Comparison of ENCODE assay signal across 8 cellular contexts in the genomic region with DNA sequence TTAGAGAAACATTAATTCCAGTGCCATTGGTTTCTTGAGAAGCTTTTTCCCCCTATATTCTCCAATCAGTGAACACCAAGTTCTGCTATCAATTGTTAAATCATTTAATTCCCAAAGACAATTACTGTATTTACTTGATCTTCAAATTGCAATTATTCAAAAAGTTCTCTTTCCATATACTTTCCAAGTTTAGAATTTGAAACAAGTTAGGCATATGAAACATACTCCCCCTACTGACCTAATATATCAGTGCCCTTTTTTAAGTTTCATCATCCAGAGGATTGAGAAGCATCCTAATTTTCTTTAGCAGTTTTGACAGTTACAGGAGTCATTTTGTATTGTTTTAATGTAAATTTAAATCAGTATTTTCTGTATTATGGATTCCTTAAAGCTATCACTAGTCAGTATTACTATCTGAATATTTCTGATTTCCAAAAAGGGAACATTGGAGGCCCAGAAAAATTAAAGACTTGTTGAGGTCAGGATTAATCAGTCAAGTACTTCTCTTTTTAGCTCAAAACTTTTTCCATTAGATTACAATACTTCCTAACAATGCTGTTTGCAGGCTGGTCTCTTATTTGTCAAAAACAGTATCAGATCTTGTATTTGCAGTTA. TPM values are rescaled to one million over a fixed set of nuclear protein-coding genes. Genes with fewer than 3 reads are reported as not detected.
DNase-seq lines count a peak whose midpoint lies in the region; ATAC-seq and TF ChIP-seq lines count a peak whose summit lies in the region.
"Had no signal": no experiment of that assay in that cellular context is flagged by ENCODE, and none has a peak within 500 bp of the region (broad histone marks: within the 10 kb centered on the region; RNA-seq: fewer than 3 reads in every experiment).

No MANE protein-coding gene starts in this region.

- no peak overlapping the region for H3K4me3 ChIP-seq in GM12864 (ENCODE audit: low read depth, low read length)
- no peak overlapping the region for H3K4me3 ChIP-seq in mammary epithelial cell (replicated peaks in 1 of 3; ENCODE audit: insufficient read depth in 1 of 3, low read depth in 2 of 3, low read length in 3 of 3)
- H3K4me3 ChIP-seq in osteoblast (ENCODE audit: insufficient read depth, low read length) = no peak overlapping the region

- H3K4me1 ChIP-seq in mammary epithelial cell (ENCODE audit: insufficient read depth, low read length) = no peaks in the 10 kb centered on the region
- H3K4me1 ChIP-seq in osteoblast (ENCODE audit: insufficient read depth, low read length) = peaks cover 5% of the 10 kb centered on the region

- dilution Hi-C loops in mammary epithelial cell (cut with HindIII; ENCODE audit: low sequenced_read_pairs) = no loop called here

- CTCF ChIA-PET in mammary epithelial cell (lab: Charles Lee; ENCODE audit: low non-redundant PET) = no interaction called here

- no peaks in the 10 kb centered on the region for H3K9me3 ChIP-seq in mammary epithelial cell (replicated peaks; ENCODE audit: insufficient read depth, low read length)
- no peaks in the 10 kb centered on the region for H3K9me3 ChIP-seq in osteoblast (ENCODE audit: low read depth, low read length)

- H4K20me1 ChIP-seq in mammary epithelial cell (ENCODE audit: insufficient read depth, low read length) (no peaks in the 10 kb centered on the region), osteoblast (ENCODE audit: insufficient read depth, low read length) (no peaks in the 10 kb centered on the region)

- H3K4me2 ChIP-seq in mammary epithelial cell (ENCODE audit: insufficient read depth, low read depth, low read length) = no peak overlapping the region
- no peak overlapping the region for H3K4me2 ChIP-seq in osteoblast (ENCODE audit: insufficient read depth, low read length)

- no peak overlapping the region for H3K9ac ChIP-seq in mammary epithelial cell (ENCODE audit: insufficient read depth, low read length)

- no peak for DNase-seq in GM12864 (ENCODE audit: low read depth)
- DNase-seq in MV-4-11 (lab: John Stamatoyannopoulos, UW) = peak; percentile 30
- DNase-seq in mammary epithelial cell = no peak
- peak; percentile 84 for DNase-seq in osteoblast (ENCODE audit: insufficient read length, low spot score, missing footprints)
- no peak for DNase-seq in natural killer cell
- DNase-seq in activated effector memory CD4-positive, alpha-beta T cell treated with Interleukin-2 at 50 U/mL for 16 hours = no peak
- no peak for DNase-seq in medulla oblongata (ENCODE audit: extremely low spot score)

- H3K9me3 Mint-ChIP-seq in natural killer cell = no peaks in the 10 kb centered on the region
- H3K9me3 Mint-ChIP-seq: central memory CD8-positive, alpha-beta T cell had no signal

- no peaks in the 10 kb centered on the region for H3K36me3 Mint-ChIP-seq in natural killer cell

- no peak overlapping the region for H3K4me3 Mint-ChIP-seq in natural killer cell
- H3K4me3 Mint-ChIP-seq: central memory CD8-positive, alpha-beta T cell had no signal

- BruUV-seq in mammary epithelial cell (replicated peaks; lab: Mats Ljungman, UMichigan) = no TSS peak

- H3K36me3 ChIP-seq in mammary epithelial cell (ENCODE audit: insufficient read depth, low read length) = no peaks in the 10 kb centered on the region
- no peaks in the 10 kb centered on the region for H3K36me3 ChIP-seq in osteoblast (ENCODE audit: insufficient read depth, low read length)

- no peaks in the 10 kb centered on the region for H3K27me3 Mint-ChIP-seq in natural killer cell (ENCODE audit: low read depth in 2 of 2)

- H3K4me1 Mint-ChIP-seq in natural killer cell = no peaks in the 10 kb centered on the region
- H3K4me1 Mint-ChIP-seq: central memory CD8-positive, alpha-beta T cell had no signal

- TF ChIP-seq CTCF in GM12864 (IDR thresholded peaks at IDR 0.05; ENCODE audit: low read depth, low read length, missing control alignments) (peak; percentile 41), mammary epithelial cell (conservative IDR thresholded peaks at IDR 0.05 in 1 of 2, IDR thresholded peaks at IDR 0.05 in 1 of 2; ENCODE audit: extremely low read depth in 1 of 2, insufficient read depth in 1 of 2, low read depth in 1 of 2, low read length in 2 of 2) (peak; percentile 63 to 68), osteoblast (IDR thresholded peaks at IDR 0.05; ENCODE audit: extremely low read depth, low read depth, low read length) (peak; percentile 68), natural killer cell (IDR thresholded peaks at IDR 0.05) (no peak)

- H3K27ac ChIP-seq in mammary epithelial cell (ENCODE audit: insufficient read depth, low read depth, low read length) = no peak overlapping the region
- no peak overlapping the region for H3K27ac ChIP-seq in osteoblast (ENCODE audit: low read depth, low read length)

- intact Hi-C loops in mammary epithelial cell (cut with micrococcal nuclease) (loop anchor here (1.0 kb wide), 1 partner anchor 139 kb away; no protein-coding TSS in a partner anchor), natural killer cell (cut with micrococcal nuclease) (loop anchor here (2.0 kb wide), 1 partner anchor 140 kb away; no protein-coding TSS in a partner anchor)

- no peak for ATAC-seq in natural killer cell

- in situ Hi-C loops in mammary epithelial cell (cut with MboI; ENCODE audit: low sequenced_read_pairs in 2 of 2) = loop anchor here in 1 of 2 donors (10.0 kb wide), 1 partner anchor 138 kb away; no protein-coding TSS in a partner anchor

- H2AFZ ChIP-seq in mammary epithelial cell (ENCODE audit: low read depth, low read length) = no peak overlapping the region
- H2AFZ ChIP-seq in osteoblast (ENCODE audit: low read length) = no peak overlapping the region

- H3K79me2 ChIP-seq in mammary epithelial cell (ENCODE audit: insufficient read depth, low read length) = no peaks in the 10 kb centered on the region
- no peaks in the 10 kb centered on the region for H3K79me2 ChIP-seq in osteoblast (ENCODE audit: insufficient read depth, low read length)

- H3K27me3 ChIP-seq in mammary epithelial cell (ENCODE audit: insufficient read depth, low read length) = no peaks in the 10 kb centered on the region
- H3K27me3 ChIP-seq in osteoblast (ENCODE audit: insufficient read depth, low read length) = peaks cover 5% of the 10 kb centered on the region

- H3K27ac Mint-ChIP-seq in natural killer cell = no peak overlapping the region

RNA-seq across cellular contexts. Expression of a gene that starts 16.3 kb away (rescaled TPM):
- under 1 TPM in 1 of 2 donors, not detected in 1; 0.17 TPM for total RNA-seq in mammary epithelial cell
- 0.16 TPM for polyA plus RNA-seq in mammary epithelial cell
- not detected for polyA minus RNA-seq in mammary epithelial cell
- total RNA-seq in osteoblast = under 0.01 TPM in 1 of 2 replicates, not detected in the other
- total RNA-seq in natural killer cell = not detected

RNA-seq across cellular contexts. Expression of a gene that starts 17.0 kb away (rescaled TPM):
- total RNA-seq in mammary epithelial cell (10 to 100 TPM; 34.8 to 36.4 TPM), osteoblast (32.1 and 36.6 TPM in 2 replicates), natural killer cell (10 to 100 TPM; 20.2 to 26.9 (median 23.7) TPM)
- polyA plus RNA-seq in mammary epithelial cell = 16.1 TPM
- polyA minus RNA-seq in mammary epithelial cell = 6.4 TPM

RNA-seq across cellular contexts. Expression of a gene that starts 35.9 kb away (rescaled TPM):
- total RNA-seq in mammary epithelial cell (10 to 100 TPM in 1 of 2 donors, 1 to 10 TPM in 1; 1.3 to 13.8 TPM), osteoblast (2.2 and 2.7 TPM in 2 replicates), natural killer cell (1 to 10 TPM; 3.0 to 4.1 (median 4.1) TPM)
- 7.9 TPM for polyA plus RNA-seq in mammary epithelial cell
- polyA minus RNA-seq in mammary epithelial cell = 3.0 TPM

Comparison
In these comparisons a context has a peak if more than half of its experiments do, and no peak if none do; other contexts are left out.
1. DNase-seq: peak in MV-4-11 (single experiment) and osteoblast (single experiment); none in GM12864 (single experiment), mammary epithelial cell (single experiment), natural killer cell (single experiment), activated effector memory CD4-positive, alpha-beta T cell treated with Interleukin-2 at 50 U/mL for 16 hours (single experiment) and medulla oblongata (single experiment).